ENCODE assay signal across 8 cellular contexts in the genomic region with DNA sequence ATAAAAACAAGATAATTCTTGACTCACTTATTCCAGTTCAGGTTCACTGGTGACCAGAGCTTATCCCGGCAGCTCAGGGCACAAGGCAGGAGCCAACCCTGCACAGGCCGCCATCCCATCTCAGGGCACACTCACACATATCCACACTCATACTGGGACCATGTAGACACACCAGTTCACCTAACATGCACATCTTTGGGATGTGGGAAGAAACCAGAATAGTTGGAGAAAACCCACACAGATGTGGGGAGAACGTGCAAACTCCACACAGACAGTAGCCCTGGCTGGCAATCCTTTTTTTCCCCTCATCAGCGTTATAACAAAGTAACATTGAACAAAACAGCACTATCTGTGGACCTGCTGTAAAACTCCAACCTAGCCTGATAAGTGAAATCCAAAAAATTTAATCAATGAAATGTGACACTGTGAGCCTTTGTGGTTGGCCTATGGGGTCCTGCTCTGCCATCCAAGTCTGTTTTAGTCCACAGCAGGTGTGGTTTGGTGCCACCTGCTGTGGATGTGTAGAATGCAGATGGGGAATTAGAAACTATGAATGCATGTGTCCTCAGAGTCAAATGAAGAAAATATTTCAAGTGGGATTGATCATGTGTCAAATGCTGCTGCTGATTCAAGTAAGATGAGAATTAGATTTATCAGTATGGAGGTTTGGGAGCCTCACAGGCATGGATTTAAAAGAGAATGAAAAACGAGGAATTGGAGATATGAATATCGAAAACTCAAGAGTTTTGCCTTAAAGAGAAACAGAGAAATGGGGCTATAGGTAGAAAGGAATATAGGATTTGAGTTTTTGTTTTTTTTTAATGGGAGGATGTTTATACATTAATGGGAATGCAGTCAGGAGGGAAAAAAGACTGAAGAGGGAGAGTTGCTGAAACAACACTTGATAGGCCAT. TPM values are rescaled to one million over a fixed set of nuclear protein-coding genes. Genes with fewer than 3 reads are reported as not detected.
DNase-seq lines count a peak whose midpoint lies in the region; ATAC-seq and TF ChIP-seq lines count a peak whose summit lies in the region.

No MANE protein-coding gene starts in this region.

- H3F3A ChIP-seq in Loucy (ENCODE audit: low read depth) = no peaks in the 10 kb centered on the region

- H3K4me2 ChIP-seq in Loucy (ENCODE audit: low read depth, low read length, poor library complexity, severe bottlenecking) = no peak overlapping the region

- H3K9me3 ChIP-seq in Loucy (ENCODE audit: insufficient read depth, low read depth, low read length) (no peaks in the 10 kb centered on the region), T-helper 17 cell (ENCODE audit: control insufficient read depth, low read length, poor library complexity, severe bottlenecking) (no peaks in the 10 kb centered on the region)

- peak; percentile 93 for TF ChIP-seq CTCF in Loucy (conservative IDR thresholded peaks at IDR 0.05; ENCODE audit: low read length)
- peak; percentile 83 for TF ChIP-seq CTCF in kidney epithelial cell (IDR thresholded peaks at IDR 0.05; ENCODE audit: insufficient read depth, low read length, poor library complexity, severe bottlenecking)

- H4K20me1 ChIP-seq in Loucy (ENCODE audit: insufficient read depth, low read length, poor library complexity, severe bottlenecking) = no peaks in the 10 kb centered on the region

- H3K27ac Mint-ChIP-seq in T-helper 17 cell = peak overlapping the region; percentile 56

- H3K79me2 ChIP-seq in Loucy (ENCODE audit: insufficient read depth, low read length) = no peaks in the 10 kb centered on the region

- H3K4me1 ChIP-seq in Loucy (ENCODE audit: insufficient read depth, low read length, poor library complexity, severe bottlenecking) = no peaks in the 10 kb centered on the region

- DNase-seq in DMS153 (lab: John Stamatoyannopoulos, UW) (peak; percentile 21), DMS153 treated with DMSO at 0.1 percent for 48 hours (lab: John Stamatoyannopoulos, UW; ENCODE audit: unreplicated experiment) (no peak), T-helper 17 cell (peak in 1 of 3 donors; percentile 30), T47D (ENCODE audit: low read depth in 1 of 2, low spot score in 1 of 2) (peak; percentile 4 to 51), kidney epithelial cell (ENCODE audit: low read depth) (peak; percentile 2)
- peak in 2 of 3 donors; percentile 13 to 15 for DNase-seq in stimulated activated CD4-positive, alpha-beta T cell treated with anti-CD3 and anti-CD28 coated beads, TNF-alpha, amount 100 ng/mL, for 48 hours (ENCODE audit: low read depth in 3 of 3)

- no peak overlapping the region for H3K4me3 Mint-ChIP-seq in T-helper 17 cell

- H2AFZ ChIP-seq in Loucy (ENCODE audit: low read length) = no peak overlapping the region

- no peaks in the 10 kb centered on the region for H3K27me3 Mint-ChIP-seq in T-helper 17 cell

- ATAC-seq in GM21576 (IDR thresholded peaks at IDR 0.05; ENCODE audit: unreplicated experiment) (peak; percentile 66), T-helper 17 cell (peak; percentile 70)

- H3K4me1 Mint-ChIP-seq in T-helper 17 cell = peaks cover 10% of the 10 kb centered on the region

- H3K36me3 Mint-ChIP-seq in T-helper 17 cell (ENCODE audit: low read depth) = peaks cover 2% of the 10 kb centered on the region

- in situ Hi-C loops in T47D (cut with HindIII; ENCODE audit: low pct_unique_long_range_greater_than_20kb, low sequenced_read_pairs) = no loop called here

- no peak overlapping the region for H3K4me3 ChIP-seq in Loucy (ENCODE audit: low read length, poor library complexity, severe bottlenecking)
- H3K4me3 ChIP-seq in kidney epithelial cell (ENCODE audit: low read depth, low read length) = no peak overlapping the region

- H3K9me2 ChIP-seq in Loucy (replicated peaks; ENCODE audit: low read depth, low read length) = no peaks in the 10 kb centered on the region

- peaks cover 91% of the 10 kb centered on the region for H3K36me3 ChIP-seq in Loucy (ENCODE audit: insufficient read depth, low read length)
- peaks cover 1% of the 10 kb centered on the region for H3K36me3 ChIP-seq in kidney epithelial cell (ENCODE audit: control insufficient read depth, insufficient read depth, low read length)

- no peaks in the 10 kb centered on the region for H3K27me3 ChIP-seq in Loucy (ENCODE audit: insufficient read depth, low read length, poor library complexity, severe bottlenecking)
- H3K27me3 ChIP-seq in kidney epithelial cell (ENCODE audit: control insufficient read depth, insufficient read depth, low read length) = no peaks in the 10 kb centered on the region

- no peak overlapping the region for H3K9ac ChIP-seq in Loucy (ENCODE audit: low read depth, low read length, poor library complexity, severe bottlenecking)

RNA-seq across cellular contexts. Expression of a gene that starts 47.0 kb away (rescaled TPM):
- total RNA-seq in T-helper 17 cell (10 to 100 TPM; 68.7 to 82.7 TPM), kidney epithelial cell (69.9 and 72.6 TPM in 2 replicates)
